ENCODE assay signal across 9 cellular contexts in genomic region chrX:19344661-19345060, GRCh38. TPM values are rescaled to one million over a fixed set of nuclear protein-coding genes. Genes with fewer than 3 reads are reported as not detected.
DNase-seq lines count a peak whose midpoint lies in the region; ATAC-seq and TF ChIP-seq lines count a peak whose summit lies in the region.
"Had no signal": no experiment of that assay in that cellular context is flagged by ENCODE, and none has a peak within 500 bp of the region (broad histone marks: within the 10 kb centered on the region; RNA-seq: fewer than 3 reads in every experiment).

No MANE protein-coding gene starts in this region.

- H3K23ac ChIP-seq in mesenchymal stem cell (ENCODE audit: low read length in 2 of 2), result no peak overlapping the region

- H3K4ac ChIP-seq in mesenchymal stem cell (ENCODE audit: low read depth in 1 of 2, low read length in 2 of 2), result no peak overlapping the region

- H3K9me3 ChIP-seq in left ventricle myocardium inferior (replicated peaks), result no peaks in the 10 kb centered on the region
- H3K9me3 ChIP-seq in mesenchymal stem cell (ENCODE audit: control insufficient read depth, low read length), result no peaks in the 10 kb centered on the region

- H2BK12ac ChIP-seq in mesenchymal stem cell (ENCODE audit: low read length in 2 of 2), result no peak overlapping the region

- H2BK5ac ChIP-seq in mesenchymal stem cell (ENCODE audit: low read depth, low read length, poor library complexity, severe bottlenecking), result no peak overlapping the region

- no peak for ATAC-seq in left ventricle myocardium superior
- no peak for ATAC-seq in GM21717 (IDR thresholded peaks at IDR 0.05; ENCODE audit: unreplicated experiment)

- in situ Hi-C loops in astrocyte of the spinal cord (cut with HindIII; ENCODE audit: low sequenced_read_pairs), result no loop called here

- peak overlapping the region; percentile 90 for H3K9ac ChIP-seq in mesenchymal stem cell (ENCODE audit: low read length)

- H2AK5ac ChIP-seq in mesenchymal stem cell (ENCODE audit: low read length, severe bottlenecking), result no peak overlapping the region

- no peak overlapping the region for H3K18ac ChIP-seq in mesenchymal stem cell (ENCODE audit: low read depth in 1 of 2, low read length in 2 of 2)

- H2BK15ac ChIP-seq in mesenchymal stem cell (ENCODE audit: low read depth, poor library complexity, severe bottlenecking), result no peak overlapping the region

- H3K27ac ChIP-seq in left ventricle myocardium inferior (replicated peaks) (peak overlapping the region; percentile 92), mesenchymal stem cell (ENCODE audit: low read length, poor library complexity, severe bottlenecking) (no peak overlapping the region)

- H3K4me1 ChIP-seq in left ventricle myocardium inferior, result peaks cover 50% of the 10 kb centered on the region
- peaks cover 11% of the 10 kb centered on the region for H3K4me1 ChIP-seq in mesenchymal stem cell (ENCODE audit: control insufficient read depth, insufficient read depth, low read depth, low read length)

- no peak overlapping the region for H4K91ac ChIP-seq in mesenchymal stem cell (ENCODE audit: low read length)

- peak overlapping the region; percentile 59 for H3K4me2 ChIP-seq in mesenchymal stem cell (ENCODE audit: low read length, poor library complexity, severe bottlenecking)

- H3K27me3 ChIP-seq in left ventricle myocardium inferior (ENCODE audit: low read depth) (no peaks in the 10 kb centered on the region), mesenchymal stem cell (ENCODE audit: control insufficient read depth in 1 of 2, insufficient read depth in 1 of 2, low read length in 2 of 2) (no peaks in the 10 kb centered on the region)

- no peak overlapping the region for H4K8ac ChIP-seq in mesenchymal stem cell (ENCODE audit: low read length)

- no peak for DNase-seq in left ventricle myocardium inferior
- DNase-seq in left ventricle myocardium superior, result no peak
- no peak for DNase-seq in astrocyte of the spinal cord (ENCODE audit: low read depth, low spot score)
- no peak for DNase-seq in mesenchymal stem cell
- no peak for DNase-seq in NCI-H1092 (lab: John Stamatoyannopoulos, UW)
- DNase-seq in NCI-H1436 treated with DMSO at 0.1 percent for 48 hours (lab: John Stamatoyannopoulos, UW), result no peak
- no peak for DNase-seq in activated CD4-positive, CD25-positive, alpha-beta regulatory T cell (lab: John Stamatoyannopoulos, UW)
- DNase-seq: activated CD4-positive, alpha-beta T cell treated with anti-CD3 and anti-CD28 coated beads for 1 hour had no signal

- TF ChIP-seq CTCF in left ventricle myocardium inferior (IDR thresholded peaks at IDR 0.05; ENCODE audit: borderline replicate concordance) (no peak), astrocyte of the spinal cord (IDR thresholded peaks at IDR 0.05; ENCODE audit: low read depth, low read length) (no peak)

- peaks cover 3% of the 10 kb centered on the region for H3K36me3 ChIP-seq in left ventricle myocardium inferior
- H3K36me3 ChIP-seq in mesenchymal stem cell (ENCODE audit: control insufficient read depth in 1 of 2, insufficient read depth in 2 of 2, low read depth in 1 of 2, low read length in 2 of 2), result peaks cover 0 to under 1% of the 10 kb centered on the region in 2 experiments

- H3K79me1 ChIP-seq in mesenchymal stem cell (replicated peaks; ENCODE audit: low read length, poor library complexity, severe bottlenecking), result no peaks in the 10 kb centered on the region

- intact Hi-C loops in left ventricle myocardium inferior (cut with micrococcal nuclease) (no loop called here), left ventricle myocardium superior (cut with micrococcal nuclease) (no loop called here)

- peak overlapping the region; percentile 84 for H3K4me3 ChIP-seq in left ventricle myocardium inferior
- peak overlapping the region; percentile 71 for H3K4me3 ChIP-seq in astrocyte of the spinal cord (ENCODE audit: low read depth, low read length)
- H3K4me3 ChIP-seq in mesenchymal stem cell (ENCODE audit: insufficient read depth in 1 of 2, low read depth in 1 of 2, low read length in 2 of 2), result peak overlapping the region in 1 of 2 experiments; percentile 86

- no peak overlapping the region for H2AFZ ChIP-seq in mesenchymal stem cell (ENCODE audit: low read depth, low read length)

- 46% methylated on average over 8 of the region's 10 CpGs for WGBS in mesenchymal stem cell

- H3K14ac ChIP-seq in mesenchymal stem cell (ENCODE audit: low read length in 2 of 2), result no peak overlapping the region

- H2BK120ac ChIP-seq in mesenchymal stem cell (ENCODE audit: low read depth, low read length), result no peak overlapping the region

RNA-seq across cellular contexts. Expression of gene PDHA1, which starts 0.9 kb away (rescaled TPM):
- total RNA-seq in left ventricle myocardium inferior, result 1,069 TPM
- total RNA-seq in left ventricle myocardium superior, result 1,321 TPM
- polyA plus RNA-seq in mesenchymal stem cell (2013, experiment 1 of 2), result 48.3 TPM
- 50.3 TPM for polyA plus RNA-seq in mesenchymal stem cell (2013, experiment 2 of 2)
